ENCODE assay signal across 8 cellular contexts in genomic region chr3:52498134-52499054, GRCh38. TPM values are rescaled to one million over a fixed set of nuclear protein-coding genes. Genes with fewer than 3 reads are reported as not detected.
DNase-seq lines count a peak whose midpoint lies in the region; ATAC-seq and TF ChIP-seq lines count a peak whose summit lies in the region.

No MANE protein-coding gene starts in this region.

- H3K4me1 ChIP-seq in osteoblast (ENCODE audit: insufficient read depth, low read length), result peaks cover 26% of the 10 kb centered on the region

- H3K79me2 ChIP-seq in osteoblast (ENCODE audit: insufficient read depth, low read length), result no peaks in the 10 kb centered on the region

- peak overlapping the region; percentile 81 for H2AFZ ChIP-seq in osteoblast (ENCODE audit: low read length)

- H3K9me3 ChIP-seq in osteoblast (ENCODE audit: low read depth, low read length), result no peaks in the 10 kb centered on the region

- DNase-seq in Daoy (ENCODE audit: low read depth) (peak; percentile 49), SKM-1 (lab: John Stamatoyannopoulos, UW; ENCODE audit: unreplicated experiment) (peak; percentile 94), foreskin fibroblast (peak; percentile 62 to 84), osteoblast (ENCODE audit: insufficient read length, low spot score, missing footprints) (peak; percentile 98), RKO (ENCODE audit: low spot score) (no peak), HK-2 (ENCODE audit: unreplicated experiment) (no peak)
- no peak for DNase-seq in activated CD8-positive, alpha-beta memory T cell treated with anti-CD3 and anti-CD28 coated beads, Interleukin-2, amount 10 ng/mL, durations not matched to agents 7 days and 5 days

- no peak overlapping the region for H3K4me3 Mint-ChIP-seq in activated CD8-positive, alpha-beta memory T cell treated with anti-CD3 and anti-CD28 coated beads, Interleukin-2, amount 10 ng/mL, durations not matched to agents 7 days and 5 days

- H3K4me1 Mint-ChIP-seq in activated CD8-positive, alpha-beta memory T cell treated with anti-CD3 and anti-CD28 coated beads, Interleukin-2, amount 10 ng/mL, durations not matched to agents 7 days and 5 days, result peaks cover 2% of the 10 kb centered on the region

- CTCF ChIA-PET in activated CD8-positive, alpha-beta memory T cell treated with anti-CD3 and anti-CD28 coated beads, Interleukin-2, amount 10 ng/mL, durations not matched to agents 7 days and 5 days (lab: Charles Lee), result interaction anchor here (2.6 kb wide), 1 partner anchor 51 kb away, joined by 7 read pairs; no protein-coding TSS in a partner anchor

- no peaks in the 10 kb centered on the region for H4K20me1 ChIP-seq in osteoblast (ENCODE audit: insufficient read depth, low read length)

- peak overlapping the region; percentile 24 for H3K4me2 ChIP-seq in osteoblast (ENCODE audit: insufficient read depth, low read length)

- H3K9me3 Mint-ChIP-seq in activated CD8-positive, alpha-beta memory T cell treated with anti-CD3 and anti-CD28 coated beads, Interleukin-2, amount 10 ng/mL, durations not matched to agents 7 days and 5 days (ENCODE audit: low read depth), result no peaks in the 10 kb centered on the region

- no peak overlapping the region for H3K27ac Mint-ChIP-seq in activated CD8-positive, alpha-beta memory T cell treated with anti-CD3 and anti-CD28 coated beads, Interleukin-2, amount 10 ng/mL, durations not matched to agents 7 days and 5 days

- no peaks in the 10 kb centered on the region for H3K27me3 Mint-ChIP-seq in activated CD8-positive, alpha-beta memory T cell treated with anti-CD3 and anti-CD28 coated beads, Interleukin-2, amount 10 ng/mL, durations not matched to agents 7 days and 5 days

- peak overlapping the region; percentile 86 for H3K27ac ChIP-seq in osteoblast (ENCODE audit: low read depth, low read length)

- no peaks in the 10 kb centered on the region for H3K27me3 ChIP-seq in osteoblast (ENCODE audit: insufficient read depth, low read length)

- no peaks in the 10 kb centered on the region for H3K36me3 Mint-ChIP-seq in activated CD8-positive, alpha-beta memory T cell treated with anti-CD3 and anti-CD28 coated beads, Interleukin-2, amount 10 ng/mL, durations not matched to agents 7 days and 5 days

- ATAC-seq in activated CD8-positive, alpha-beta memory T cell treated with anti-CD3 and anti-CD28 coated beads, Interleukin-2, amount 10 ng/mL, durations not matched to agents 7 days and 5 days, result no peak
- ATAC-seq in GM18511 (IDR thresholded peaks at IDR 0.05; ENCODE audit: unreplicated experiment), result no peak

- H3K4me3 ChIP-seq in foreskin fibroblast (ENCODE audit: low read depth in 1 of 2, low read length in 2 of 2), result no peak overlapping the region
- peak overlapping the region; percentile 23 for H3K4me3 ChIP-seq in osteoblast (ENCODE audit: insufficient read depth, low read length)

- H3K36me3 ChIP-seq in osteoblast (ENCODE audit: insufficient read depth, low read length), result no peaks in the 10 kb centered on the region

- TF ChIP-seq CTCF in foreskin fibroblast (IDR thresholded peaks at IDR 0.05; ENCODE audit: low read depth, low read length), result no peak
- TF ChIP-seq CTCF in osteoblast (IDR thresholded peaks at IDR 0.05; ENCODE audit: extremely low read depth, low read depth, low read length), result no peak

RNA-seq across cellular contexts. Expression of gene STAB1, which starts 3.3 kb away (rescaled TPM):
- total RNA-seq in Daoy (2014; rRNA removed; shearing (Covaris generic)), result not detected in 2 replicates
- total RNA-seq in osteoblast, result 0.59 and 1.1 TPM in 2 replicates
- not detected for total RNA-seq in activated CD8-positive, alpha-beta memory T cell treated with anti-CD3 and anti-CD28 coated beads, Interleukin-2, amount 10 ng/mL, durations not matched to agents 7 days and 5 days

RNA-seq across cellular contexts. Expression of gene NT5DC2, which starts 35.3 kb away (rescaled TPM):
- 68.6 and 73.1 TPM in 2 replicates for total RNA-seq in Daoy (2014; rRNA removed; shearing (Covaris generic))
- 45.4 and 52.5 TPM in 2 replicates for total RNA-seq in osteoblast
- total RNA-seq in activated CD8-positive, alpha-beta memory T cell treated with anti-CD3 and anti-CD28 coated beads, Interleukin-2, amount 10 ng/mL, durations not matched to agents 7 days and 5 days, result 10 to 100 TPM; 38.7 to 54.5 TPM

RNA-seq across cellular contexts. Expression of gene UQCC5, which starts 38.0 kb away (rescaled TPM):
- total RNA-seq in Daoy (2014; rRNA removed; shearing (Covaris generic)), result 3.8 and 13.9 TPM in 2 replicates
- total RNA-seq in osteoblast, result 6.5 and 8.3 TPM in 2 replicates
- 10 to 100 TPM; 12.9 to 15.5 TPM for total RNA-seq in activated CD8-positive, alpha-beta memory T cell treated with anti-CD3 and anti-CD28 coated beads, Interleukin-2, amount 10 ng/mL, durations not matched to agents 7 days and 5 days

RNA-seq across cellular contexts. Expression of gene NISCH, which starts 43.0 kb away (rescaled TPM):
- total RNA-seq in Daoy (2014; rRNA removed; shearing (Covaris generic)), result 18.7 and 19.0 TPM in 2 replicates
- total RNA-seq in osteoblast, result 72.2 and 83.2 TPM in 2 replicates
- 10 to 100 TPM; 72.9 to 84.1 TPM for total RNA-seq in activated CD8-positive, alpha-beta memory T cell treated with anti-CD3 and anti-CD28 coated beads, Interleukin-2, amount 10 ng/mL, durations not matched to agents 7 days and 5 days

RNA-seq across cellular contexts. Expression of gene TNNC1, which starts 44.6 kb away (rescaled TPM):
- not detected in 2 replicates for total RNA-seq in Daoy (2014; rRNA removed; shearing (Covaris generic))
- 0.29 and 0.36 TPM in 2 replicates for total RNA-seq in osteoblast
- total RNA-seq in activated CD8-positive, alpha-beta memory T cell treated with anti-CD3 and anti-CD28 coated beads, Interleukin-2, amount 10 ng/mL, durations not matched to agents 7 days and 5 days, result 1 to 10 TPM; 1.4 to 2.6 TPM

Comparison
In these comparisons a context has a peak if more than half of its experiments do, and no peak if none do; other contexts are left out.
1. DNase-seq: peak in Daoy (single experiment), SKM-1 (single experiment), foreskin fibroblast (2 of 2) and osteoblast (single experiment); none in RKO (single experiment), HK-2 (single experiment) and activated CD8-positive, alpha-beta memory T cell treated with anti-CD3 and anti-CD28 coated beads, Interleukin-2, amount 10 ng/mL, durations not matched to agents 7 days and 5 days (single experiment).